1 cellular context compared by ENCODE assay signal in the genomic region with DNA sequence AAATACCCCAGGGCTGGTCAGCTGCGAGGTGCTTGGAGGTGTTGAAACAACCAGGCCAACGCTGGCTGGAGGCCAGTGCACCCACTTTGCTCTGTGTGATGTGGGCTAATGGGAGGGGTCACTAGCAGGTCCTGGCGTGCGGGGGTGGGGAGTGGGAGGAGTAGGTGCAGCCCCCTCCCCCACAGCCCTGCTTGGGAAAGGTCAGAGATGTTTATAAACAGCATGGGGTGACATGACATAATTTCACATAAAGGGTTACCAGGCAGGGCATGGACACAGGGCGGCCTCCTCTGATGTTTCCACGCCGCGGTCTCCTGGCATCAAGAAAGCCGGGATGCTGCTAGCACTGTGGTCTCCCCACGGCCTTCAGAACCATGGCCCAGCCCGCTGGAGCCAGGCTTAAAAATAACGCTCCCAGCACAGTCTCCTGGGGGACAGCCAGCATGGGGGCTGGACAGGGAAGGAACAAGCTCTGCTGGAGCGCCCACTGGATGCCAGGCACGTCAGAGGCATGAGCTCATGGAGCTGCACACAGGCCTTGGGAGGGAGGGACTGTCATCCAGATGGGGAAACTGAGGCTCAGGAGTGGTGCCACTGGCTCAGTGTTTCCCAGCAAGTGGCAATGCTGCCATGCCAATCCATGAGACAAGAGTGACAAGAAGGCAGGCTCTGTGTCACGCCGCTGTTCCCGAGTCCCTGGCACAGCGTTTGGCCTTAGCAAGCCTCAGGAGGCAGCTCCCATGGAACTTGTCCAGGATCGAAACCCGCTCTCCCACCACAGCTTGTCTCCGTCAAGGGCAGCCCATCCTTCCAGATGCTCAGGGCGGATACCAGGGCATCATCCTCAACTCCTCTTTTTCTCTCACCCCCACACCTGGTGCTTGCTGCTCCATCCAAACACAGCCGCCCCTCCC.
TF ChIP-seq lines count a peak whose summit lies in the region.

No MANE protein-coding gene starts in this region.

TF ChIP-seq in HepG2, 621 proteins besides CTCF, POLR2A, EP300 and RAD21 (continued from another document and continues in another):
- TF ChIP-seq, protein P1, sequence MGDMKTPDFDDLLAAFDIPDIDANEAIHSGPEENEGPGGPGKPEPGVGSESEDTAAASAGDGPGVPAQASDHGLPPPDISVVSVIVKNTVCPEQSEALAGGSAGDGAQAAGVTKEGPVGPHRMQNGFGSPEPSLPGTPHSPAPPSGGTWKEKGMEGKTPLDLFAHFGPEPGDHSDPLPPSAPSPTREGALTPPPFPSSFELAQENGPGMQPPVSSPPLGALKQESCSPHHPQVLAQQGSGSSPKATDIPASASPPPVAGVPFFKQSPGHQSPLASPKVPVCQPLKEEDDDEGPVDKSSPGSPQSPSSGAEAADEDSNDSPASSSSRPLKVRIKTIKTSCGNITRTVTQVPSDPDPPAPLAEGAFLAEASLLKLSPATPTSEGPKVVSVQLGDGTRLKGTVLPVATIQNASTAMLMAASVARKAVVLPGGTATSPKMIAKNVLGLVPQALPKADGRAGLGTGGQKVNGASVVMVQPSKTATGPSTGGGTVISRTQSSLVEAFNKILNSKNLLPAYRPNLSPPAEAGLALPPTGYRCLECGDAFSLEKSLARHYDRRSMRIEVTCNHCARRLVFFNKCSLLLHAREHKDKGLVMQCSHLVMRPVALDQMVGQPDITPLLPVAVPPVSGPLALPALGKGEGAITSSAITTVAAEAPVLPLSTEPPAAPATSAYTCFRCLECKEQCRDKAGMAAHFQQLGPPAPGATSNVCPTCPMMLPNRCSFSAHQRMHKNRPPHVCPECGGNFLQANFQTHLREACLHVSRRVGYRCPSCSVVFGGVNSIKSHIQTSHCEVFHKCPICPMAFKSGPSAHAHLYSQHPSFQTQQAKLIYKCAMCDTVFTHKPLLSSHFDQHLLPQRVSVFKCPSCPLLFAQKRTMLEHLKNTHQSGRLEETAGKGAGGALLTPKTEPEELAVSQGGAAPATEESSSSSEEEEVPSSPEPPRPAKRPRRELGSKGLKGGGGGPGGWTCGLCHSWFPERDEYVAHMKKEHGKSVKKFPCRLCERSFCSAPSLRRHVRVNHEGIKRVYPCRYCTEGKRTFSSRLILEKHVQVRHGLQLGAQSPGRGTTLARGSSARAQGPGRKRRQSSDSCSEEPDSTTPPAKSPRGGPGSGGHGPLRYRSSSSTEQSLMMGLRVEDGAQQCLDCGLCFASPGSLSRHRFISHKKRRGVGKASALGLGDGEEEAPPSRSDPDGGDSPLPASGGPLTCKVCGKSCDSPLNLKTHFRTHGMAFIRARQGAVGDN (CRISPR knock-in tag; IDR thresholded peaks at IDR 0.05) = peak; percentile 98
- peak; percentile 94 for TF ChIP-seq GFI1 (CRISPR knock-in tag; IDR thresholded peaks at IDR 0.05; ENCODE audit: borderline replicate concordance)
- TF ChIP-seq, protein P2, sequence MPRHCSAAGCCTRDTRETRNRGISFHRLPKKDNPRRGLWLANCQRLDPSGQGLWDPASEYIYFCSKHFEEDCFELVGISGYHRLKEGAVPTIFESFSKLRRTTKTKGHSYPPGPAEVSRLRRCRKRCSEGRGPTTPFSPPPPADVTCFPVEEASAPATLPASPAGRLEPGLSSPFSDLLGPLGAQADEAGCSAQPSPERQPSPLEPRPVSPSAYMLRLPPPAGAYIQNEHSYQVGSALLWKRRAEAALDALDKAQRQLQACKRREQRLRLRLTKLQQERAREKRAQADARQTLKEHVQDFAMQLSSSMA (CRISPR knock-in tag; IDR thresholded peaks at IDR 0.05) = peak; percentile 69
- no peak; the same call in none of the 2 replicates for TF ChIP-seq JUND (CRISPR knock-in tag; IDR thresholded peaks at IDR 0.05)
- no peak for TF ChIP-seq ZNF75D (CRISPR knock-in tag; IDR thresholded peaks at IDR 0.05; ENCODE audit: borderline replicate concordance)
- peak; percentile 89; the same call in 1 of the 2 replicates for TF ChIP-seq ZNF570 (CRISPR knock-in tag; IDR thresholded peaks at IDR 0.05; ENCODE audit: borderline replicate concordance)
- peak; percentile 96 for TF ChIP-seq ELF4 (CRISPR knock-in tag; IDR thresholded peaks at IDR 0.05; ENCODE audit: borderline replicate concordance)
- peak; percentile 100 for TF ChIP-seq SP5 (CRISPR knock-in tag; IDR thresholded peaks at IDR 0.05; ENCODE audit: borderline replicate concordance, low read depth)
- TF ChIP-seq CREM (IDR thresholded peaks at IDR 0.05) = peak; percentile 98
- no peak for TF ChIP-seq CREM (CRISPR knock-in tag; IDR thresholded peaks at IDR 0.05)
- TF ChIP-seq, protein P3, sequence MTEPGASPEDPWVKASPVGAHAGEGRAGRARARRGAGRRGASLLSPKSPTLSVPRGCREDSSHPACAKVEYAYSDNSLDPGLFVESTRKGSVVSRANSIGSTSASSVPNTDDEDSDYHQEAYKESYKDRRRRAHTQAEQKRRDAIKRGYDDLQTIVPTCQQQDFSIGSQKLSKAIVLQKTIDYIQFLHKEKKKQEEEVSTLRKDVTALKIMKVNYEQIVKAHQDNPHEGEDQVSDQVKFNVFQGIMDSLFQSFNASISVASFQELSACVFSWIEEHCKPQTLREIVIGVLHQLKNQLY (CRISPR knock-in tag; IDR thresholded peaks at IDR 0.05) = peak; percentile 98
- no peak for TF ChIP-seq TRIM24 (CRISPR knock-in tag; IDR thresholded peaks at IDR 0.05)
- TF ChIP-seq SETDB1 (CRISPR knock-in tag; IDR thresholded peaks at IDR 0.05; ENCODE audit: borderline replicate concordance) = no peak
- no peak for TF ChIP-seq IKZF1 (IDR thresholded peaks at IDR 0.05)
- TF ChIP-seq HES4 (CRISPR knock-in tag; IDR thresholded peaks at IDR 0.05; ENCODE audit: borderline replicate concordance) = 0 out of 2 replicates have a peak, but pooled peaks have one; percentile 33
- peak; percentile 5; the same call in 1 of the 2 replicates for TF ChIP-seq ZNF7 (CRISPR knock-in tag; IDR thresholded peaks at IDR 0.05)
- TF ChIP-seq ZNF160 (CRISPR knock-in tag; IDR thresholded peaks at IDR 0.05) = 0 out of 2 replicates have a peak, but pooled peaks have one; percentile 67
- no peak for TF ChIP-seq PHB2 (IDR thresholded peaks at IDR 0.05; ENCODE audit: partially characterized antibody)
- peak; percentile 99 for TF ChIP-seq ZNF674 (CRISPR knock-in tag; IDR thresholded peaks at IDR 0.05; ENCODE audit: low read depth)
- peak; percentile 98 for TF ChIP-seq ZNF543 (CRISPR knock-in tag; IDR thresholded peaks at IDR 0.05)
- TF ChIP-seq, protein P4, sequence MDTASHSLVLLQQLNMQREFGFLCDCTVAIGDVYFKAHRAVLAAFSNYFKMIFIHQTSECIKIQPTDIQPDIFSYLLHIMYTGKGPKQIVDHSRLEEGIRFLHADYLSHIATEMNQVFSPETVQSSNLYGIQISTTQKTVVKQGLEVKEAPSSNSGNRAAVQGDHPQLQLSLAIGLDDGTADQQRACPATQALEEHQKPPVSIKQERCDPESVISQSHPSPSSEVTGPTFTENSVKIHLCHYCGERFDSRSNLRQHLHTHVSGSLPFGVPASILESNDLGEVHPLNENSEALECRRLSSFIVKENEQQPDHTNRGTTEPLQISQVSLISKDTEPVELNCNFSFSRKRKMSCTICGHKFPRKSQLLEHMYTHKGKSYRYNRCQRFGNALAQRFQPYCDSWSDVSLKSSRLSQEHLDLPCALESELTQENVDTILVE (CRISPR knock-in tag; IDR thresholded peaks at IDR 0.05) = peak; percentile 96
- peak; percentile 99 for TF ChIP-seq ISL2 (CRISPR knock-in tag; IDR thresholded peaks at IDR 0.05)
- TF ChIP-seq TSC22D2 (CRISPR knock-in tag; IDR thresholded peaks at IDR 0.05; ENCODE audit: borderline replicate concordance) = peak; percentile 96
- no peak; the same call in 1 of the 2 replicates for TF ChIP-seq FOSL1 (CRISPR knock-in tag; IDR thresholded peaks at IDR 0.05; ENCODE audit: borderline replicate concordance)
- TF ChIP-seq, protein P5, sequence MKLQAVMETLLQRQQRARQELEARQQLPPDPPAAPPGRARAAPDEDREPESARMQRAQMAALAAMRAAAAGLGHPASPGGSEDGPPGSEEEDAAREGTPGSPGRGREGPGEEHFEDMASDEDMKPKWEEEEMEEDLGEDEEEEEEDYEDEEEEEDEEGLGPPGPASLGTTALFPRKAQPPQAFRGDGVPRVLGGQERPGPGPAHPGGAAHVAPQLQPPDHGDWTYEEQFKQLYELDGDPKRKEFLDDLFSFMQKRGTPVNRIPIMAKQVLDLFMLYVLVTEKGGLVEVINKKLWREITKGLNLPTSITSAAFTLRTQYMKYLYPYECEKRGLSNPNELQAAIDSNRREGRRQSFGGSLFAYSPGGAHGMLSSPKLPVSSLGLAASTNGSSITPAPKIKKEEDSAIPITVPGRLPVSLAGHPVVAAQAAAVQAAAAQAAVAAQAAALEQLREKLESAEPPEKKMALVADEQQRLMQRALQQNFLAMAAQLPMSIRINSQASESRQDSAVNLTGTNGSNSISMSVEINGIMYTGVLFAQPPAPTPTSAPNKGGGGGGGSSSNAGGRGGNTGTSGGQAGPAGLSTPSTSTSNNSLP (IDR thresholded peaks at IDR 0.05; ENCODE audit: low read depth, low read length) = peak; percentile 81; the same call in 1 of the 2 replicates
- TF ChIP-seq, protein P6, sequence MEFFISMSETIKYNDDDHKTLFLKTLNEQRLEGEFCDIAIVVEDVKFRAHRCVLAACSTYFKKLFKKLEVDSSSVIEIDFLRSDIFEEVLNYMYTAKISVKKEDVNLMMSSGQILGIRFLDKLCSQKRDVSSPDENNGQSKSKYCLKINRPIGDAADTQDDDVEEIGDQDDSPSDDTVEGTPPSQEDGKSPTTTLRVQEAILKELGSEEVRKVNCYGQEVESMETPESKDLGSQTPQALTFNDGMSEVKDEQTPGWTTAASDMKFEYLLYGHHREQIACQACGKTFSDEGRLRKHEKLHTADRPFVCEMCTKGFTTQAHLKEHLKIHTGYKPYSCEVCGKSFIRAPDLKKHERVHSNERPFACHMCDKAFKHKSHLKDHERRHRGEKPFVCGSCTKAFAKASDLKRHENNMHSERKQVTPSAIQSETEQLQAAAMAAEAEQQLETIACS (CRISPR knock-in tag; IDR thresholded peaks at IDR 0.05) = 0 out of 2 replicates have a peak, but pooled peaks have one; percentile 18
- peak; percentile 98 for TF ChIP-seq BCL6 (CRISPR knock-in tag; IDR thresholded peaks at IDR 0.05)
- TF ChIP-seq ZNF235 (CRISPR knock-in tag; IDR thresholded peaks at IDR 0.05; ENCODE audit: borderline replicate concordance) = 0 out of 2 replicates have a peak, but pooled peaks have one; percentile 44
- peak; percentile 71; the same call in 1 of the 2 replicates for TF ChIP-seq SATB2 (CRISPR knock-in tag; IDR thresholded peaks at IDR 0.05)
- TF ChIP-seq FOXK2 (IDR thresholded peaks at IDR 0.05) = peak; percentile 96
- TF ChIP-seq, protein P7, sequence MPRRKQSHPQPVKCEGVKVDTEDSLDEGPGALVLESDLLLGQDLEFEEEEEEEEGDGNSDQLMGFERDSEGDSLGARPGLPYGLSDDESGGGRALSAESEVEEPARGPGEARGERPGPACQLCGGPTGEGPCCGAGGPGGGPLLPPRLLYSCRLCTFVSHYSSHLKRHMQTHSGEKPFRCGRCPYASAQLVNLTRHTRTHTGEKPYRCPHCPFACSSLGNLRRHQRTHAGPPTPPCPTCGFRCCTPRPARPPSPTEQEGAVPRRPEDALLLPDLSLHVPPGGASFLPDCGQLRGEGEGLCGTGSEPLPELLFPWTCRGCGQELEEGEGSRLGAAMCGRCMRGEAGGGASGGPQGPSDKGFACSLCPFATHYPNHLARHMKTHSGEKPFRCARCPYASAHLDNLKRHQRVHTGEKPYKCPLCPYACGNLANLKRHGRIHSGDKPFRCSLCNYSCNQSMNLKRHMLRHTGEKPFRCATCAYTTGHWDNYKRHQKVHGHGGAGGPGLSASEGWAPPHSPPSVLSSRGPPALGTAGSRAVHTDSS (CRISPR knock-in tag; conservative IDR thresholded peaks at IDR 0.05) = no peak; the same call in 1 of the 2 replicates
- TF ChIP-seq, protein P8, sequence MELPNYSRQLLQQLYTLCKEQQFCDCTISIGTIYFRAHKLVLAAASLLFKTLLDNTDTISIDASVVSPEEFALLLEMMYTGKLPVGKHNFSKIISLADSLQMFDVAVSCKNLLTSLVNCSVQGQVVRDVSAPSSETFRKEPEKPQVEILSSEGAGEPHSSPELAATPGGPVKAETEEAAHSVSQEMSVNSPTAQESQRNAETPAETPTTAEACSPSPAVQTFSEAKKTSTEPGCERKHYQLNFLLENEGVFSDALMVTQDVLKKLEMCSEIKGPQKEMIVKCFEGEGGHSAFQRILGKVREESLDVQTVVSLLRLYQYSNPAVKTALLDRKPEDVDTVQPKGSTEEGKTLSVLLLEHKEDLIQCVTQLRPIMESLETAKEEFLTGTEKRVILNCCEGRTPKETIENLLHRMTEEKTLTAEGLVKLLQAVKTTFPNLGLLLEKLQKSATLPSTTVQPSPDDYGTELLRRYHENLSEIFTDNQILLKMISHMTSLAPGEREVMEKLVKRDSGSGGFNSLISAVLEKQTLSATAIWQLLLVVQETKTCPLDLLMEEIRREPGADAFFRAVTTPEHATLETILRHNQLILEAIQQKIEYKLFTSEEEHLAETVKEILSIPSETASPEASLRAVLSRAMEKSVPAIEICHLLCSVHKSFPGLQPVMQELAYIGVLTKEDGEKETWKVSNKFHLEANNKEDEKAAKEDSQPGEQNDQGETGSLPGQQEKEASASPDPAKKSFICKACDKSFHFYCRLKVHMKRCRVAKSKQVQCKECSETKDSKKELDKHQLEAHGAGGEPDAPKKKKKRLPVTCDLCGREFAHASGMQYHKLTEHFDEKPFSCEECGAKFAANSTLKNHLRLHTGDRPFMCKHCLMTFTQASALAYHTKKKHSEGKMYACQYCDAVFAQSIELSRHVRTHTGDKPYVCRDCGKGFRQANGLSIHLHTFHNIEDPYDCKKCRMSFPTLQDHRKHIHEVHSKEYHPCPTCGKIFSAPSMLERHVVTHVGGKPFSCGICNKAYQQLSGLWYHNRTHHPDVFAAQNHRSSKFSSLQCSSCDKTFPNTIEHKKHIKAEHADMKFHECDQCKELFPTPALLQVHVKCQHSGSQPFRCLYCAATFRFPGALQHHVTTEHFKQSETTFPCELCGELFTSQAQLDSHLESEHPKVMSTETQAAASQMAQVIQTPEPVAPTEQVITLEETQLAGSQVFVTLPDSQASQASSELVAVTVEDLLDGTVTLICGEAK (IDR thresholded peaks at IDR 0.05) = no peak
- TF ChIP-seq, protein P8 (CRISPR knock-in tag; IDR thresholded peaks at IDR 0.05) = peak; percentile 91
- no peak; the same call in 1 of the 2 replicates for TF ChIP-seq ZNF296 (CRISPR knock-in tag; conservative IDR thresholded peaks at IDR 0.05)
